8 cellular contexts compared by ENCODE assay signal in genomic region chr17:57009737-57010445, GRCh38. TPM values are rescaled to one million over a fixed set of nuclear protein-coding genes. Genes with fewer than 3 reads are reported as not detected.
A peak's percentile ranks its signal among the peaks of the same experiment; 100 is the strongest.
DNase-seq lines count a peak whose midpoint lies in the region; ATAC-seq and TF ChIP-seq lines count a peak whose summit lies in the region.

No MANE protein-coding gene starts in this region.

- TF ChIP-seq CTCF in coronary artery (IDR thresholded peaks at IDR 0.05): peak; percentile 52
- TF ChIP-seq CTCF in lower leg skin (IDR thresholded peaks at IDR 0.05): no peak

- no peak for TF ChIP-seq POLR2A in lower leg skin (IDR thresholded peaks at IDR 0.05)

- DNase-seq in GM03348 (ENCODE audit: low spot score) (peak; percentile 78), NCI-H2196 treated with DMSO at 0.1 percent for 48 hours (lab: John Stamatoyannopoulos, UW; ENCODE audit: unreplicated experiment) (peak; percentile 25), coronary artery (ENCODE audit: low spot score) (no peak), lower leg skin (ENCODE audit: low spot score in 2 of 2) (peak; percentile 45 to 90), mesenteric fat pad (ENCODE audit: low spot score) (no peak)
- DNase-seq in activated CD4-positive, CD25-positive, alpha-beta regulatory T cell treated with anti-CD3 and anti-CD28 coated beads, Interleukin-2, amount 50 U/mL, for 72 hours: peak; percentile 33
- DNase-seq in stimulated activated CD8-positive, alpha-beta memory T cell treated with anti-CD3 and anti-CD28 coated beads, Interleukin-2, amount 100 ng/mL, for 48 hours (ENCODE audit: low read depth in 2 of 2): peak; percentile 18 to 22

- no peak overlapping the region for H3K4me3 ChIP-seq in coronary artery
- H3K4me3 ChIP-seq in lower leg skin (ENCODE audit: low read depth, poor library complexity, severe bottlenecking): no peak overlapping the region

- 26 to 32% methylated on average over 7 of the region's 7 CpGs for WGBS in lower leg skin, 2 donors

- intact Hi-C loops in lower leg skin (cut with DNase I; ENCODE audit: low total_unique reads): no loop called here

- H3K27ac ChIP-seq in coronary artery: no peak overlapping the region

- peak; percentile 71 for ATAC-seq in HG02885 (IDR thresholded peaks at IDR 0.05; ENCODE audit: poor library complexity, unreplicated experiment)

RNA-seq across cellular contexts. Expression of gene SCPEP1, which starts 32.0 kb away (rescaled TPM):
- total RNA-seq in lower leg skin (100 to 1,000 TPM in 2 of 4 donors, 10 to 100 TPM in 2; 88.3 to 173 (median 126) TPM), mesenteric fat pad (99.4 TPM)

RNA-seq across cellular contexts. Expression of gene COIL, which starts 49.0 kb away (rescaled TPM):
- 10 to 100 TPM; 11.5 to 17.3 (median 13.5) TPM for total RNA-seq in lower leg skin
- 9.9 TPM for total RNA-seq in mesenteric fat pad

Comparison
In these comparisons a context has a peak if more than half of its experiments do, and no peak if none do; other contexts are left out.
1. DNase-seq: peak in GM03348 (single experiment), NCI-H2196 treated with DMSO at 0.1 percent for 48 hours (single experiment), activated CD4-positive, CD25-positive, alpha-beta regulatory T cell treated with anti-CD3 and anti-CD28 coated beads, Interleukin-2, amount 50 U/mL, for 72 hours (single experiment), lower leg skin (2 of 2) and stimulated activated CD8-positive, alpha-beta memory T cell treated with anti-CD3 and anti-CD28 coated beads, Interleukin-2, amount 100 ng/mL, for 48 hours (2 of 2); none in coronary artery (single experiment) and mesenteric fat pad (single experiment).